Comparison of ENCODE assay signal across 26 cellular contexts in the genomic region with DNA sequence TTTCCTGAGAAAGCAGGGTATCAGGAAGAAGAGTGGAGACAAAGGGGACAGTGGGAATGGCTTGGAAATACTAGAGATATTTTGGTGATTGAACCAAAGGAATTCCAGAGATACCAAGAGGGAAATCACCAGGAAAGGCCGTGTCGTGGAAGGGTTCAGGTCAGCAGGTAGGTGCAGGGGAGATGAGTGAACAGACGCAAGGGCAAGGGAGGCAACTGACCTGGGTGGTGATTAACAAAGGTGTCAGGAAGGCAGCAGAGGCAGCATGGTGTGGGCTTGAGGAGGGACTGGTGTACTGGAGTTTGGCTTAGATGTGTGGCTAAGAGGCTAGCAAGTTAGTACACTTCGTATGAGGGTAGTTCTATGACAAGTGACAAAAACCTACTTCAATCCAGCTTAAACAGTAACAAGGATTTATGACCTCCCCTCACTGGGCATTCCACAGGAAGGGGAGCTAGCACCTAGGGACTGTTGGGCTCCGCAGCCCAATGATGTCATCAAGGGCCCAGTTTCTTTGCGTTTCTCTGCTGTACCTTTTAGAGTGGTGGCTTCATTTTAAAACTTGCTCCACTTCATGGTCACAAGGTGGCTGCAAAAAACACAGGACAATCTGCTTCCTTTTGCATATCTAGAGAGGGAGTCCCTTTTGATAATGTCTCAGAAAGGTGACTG. TPM values are rescaled to one million over a fixed set of nuclear protein-coding genes. Genes with fewer than 3 reads are reported as not detected.
DNase-seq lines count a peak whose midpoint lies in the region; ATAC-seq and TF ChIP-seq lines count a peak whose summit lies in the region.
"Had no signal": no experiment of that assay in that cellular context is flagged by ENCODE, and none has a peak within 500 bp of the region (broad histone marks: within the 10 kb centered on the region; RNA-seq: fewer than 3 reads in every experiment).

No MANE protein-coding gene starts in this region.

- intact Hi-C loops in adrenal gland (cut with DNase I), result no loop called here
- intact Hi-C loops in left ventricle myocardium superior (cut with micrococcal nuclease), result loop anchor here (5.0 kb wide), 1 partner anchor 334 kb away; no protein-coding TSS in a partner anchor

- no peak for ATAC-seq in left ventricle myocardium superior
- ATAC-seq: GM12878, SK-N-SH treated with all-trans-retinoic acid at 6 μM for 48 hours had no signal

- no peaks in the 10 kb centered on the region for H3K9me2 ChIP-seq in hepatocyte (replicated peaks; ENCODE audit: insufficient read depth)

- H3K4me1 ChIP-seq in hepatocyte (ENCODE audit: insufficient read depth), result no peaks in the 10 kb centered on the region
- no peaks in the 10 kb centered on the region for H3K4me1 ChIP-seq in adrenal gland (replicated peaks in 1 of 2)

- DNase-seq in NCI-H2171 treated with DMSO at 0.1 percent for 48 hours (lab: John Stamatoyannopoulos, UW) (peak; percentile 2), NCI-H2171 (lab: John Stamatoyannopoulos, UW) (no peak), hepatocyte (ENCODE audit: low spot score) (peak; percentile 41), nephron progenitor cell (no peak), OCI-M1 (lab: John Stamatoyannopoulos, UW) (no peak), adrenal gland (no peak), left ventricle myocardium superior (no peak)
- no peak for DNase-seq in stimulated activated CD4-positive, alpha-beta T cell treated with anti-CD3 and anti-CD28 coated beads, Interleukin-4, amount 100 ng/mL, for 24 hours
- DNase-seq: COR-L47, DMS153, HCEC 1CT, Kasumi-1, MG63, NCI-H1092 treated with DMSO at 0.1 percent for 48 hours, NCI-H146, NCI-H2081 treated with DMSO at 0.1 percent for 48 hours, NCI-H2227 treated with DMSO at 0.1 percent for 48 hours, NCI-H526, PC-9, SIG-M5 had no signal

- H3K4me2 ChIP-seq in hepatocyte, result no peak overlapping the region
- H3K4me2 ChIP-seq: PC-9 had no signal

- no peak for TF ChIP-seq CTCF in hepatocyte (IDR thresholded peaks at IDR 0.05; ENCODE audit: poor library complexity)
- no peak for TF ChIP-seq CTCF in nephron progenitor cell (IDR thresholded peaks at IDR 0.05)
- TF ChIP-seq CTCF in adrenal gland (IDR thresholded peaks at IDR 0.05), result no peak

- H3K9me3 ChIP-seq in hepatocyte (ENCODE audit: low read depth) (no peaks in the 10 kb centered on the region), adrenal gland (replicated peaks in 1 of 3) (no peaks in the 10 kb centered on the region)

- no peaks in the 10 kb centered on the region for H3K27me3 Mint-ChIP-seq in nephron progenitor cell (ENCODE audit: low read depth, poor library complexity)
- H3K27me3 Mint-ChIP-seq: IgD-negative memory B cell had no signal

- H3K79me2 ChIP-seq in hepatocyte, result no peaks in the 10 kb centered on the region

- H3K4me3 ChIP-seq in hepatocyte (no peak overlapping the region), adrenal gland (no peak overlapping the region)
- H3K4me3 ChIP-seq: GM12878, MG63, PC-9 had no signal

- peak overlapping the region; percentile 37 for H3K27ac Mint-ChIP-seq in nephron progenitor cell
- H3K27ac Mint-ChIP-seq: IgD-negative memory B cell had no signal

- 52% methylated on average over 6 of the region's 6 CpGs for WGBS in hepatocyte (ENCODE audit: low lambda C conversion rate, missing lambda C conversion rate)
- 82 to 92% (median 86%) methylated on average over 6 of the region's 6 CpGs for WGBS in adrenal gland, 4 donors

- H4K20me1 ChIP-seq in hepatocyte (ENCODE audit: insufficient read depth, poor library complexity, severe bottlenecking), result no peaks in the 10 kb centered on the region

- no peak for TF ChIP-seq POLR2A in adrenal gland (IDR thresholded peaks at IDR 0.05)

- H3K27me3 ChIP-seq in hepatocyte, result no peaks in the 10 kb centered on the region
- H3K27me3 ChIP-seq in adrenal gland, result no peaks in the 10 kb centered on the region
- H3K27me3 ChIP-seq: MG63 had no signal

- no peak overlapping the region for H2AFZ ChIP-seq in hepatocyte
- H2AFZ ChIP-seq: PC-9 had no signal

- peaks cover 32% of the 10 kb centered on the region for H3K9me3 Mint-ChIP-seq in nephron progenitor cell

- peaks cover 14% of the 10 kb centered on the region for H3K4me1 Mint-ChIP-seq in nephron progenitor cell
- H3K4me1 Mint-ChIP-seq: CD14-positive monocyte had no signal

- no peak overlapping the region for H3K4me3 Mint-ChIP-seq in nephron progenitor cell
- H3K4me3 Mint-ChIP-seq: CD14-positive monocyte, IgD-negative memory B cell had no signal

- no peaks in the 10 kb centered on the region for H3K36me3 ChIP-seq in hepatocyte (replicated peaks; ENCODE audit: insufficient read depth, low read depth)
- no peaks in the 10 kb centered on the region for H3K36me3 ChIP-seq in adrenal gland (replicated peaks in 1 of 2)

- peak overlapping the region; percentile 34 for H3K27ac ChIP-seq in hepatocyte
- no peak overlapping the region for H3K27ac ChIP-seq in adrenal gland
- H3K27ac ChIP-seq: 22Rv1, PC-9, RWPE1 had no signal

- peaks cover 47% of the 10 kb centered on the region for H3K36me3 Mint-ChIP-seq in nephron progenitor cell (ENCODE audit: low read depth)

RNA-seq across cellular contexts. Expression of gene INIP, which starts 37.0 kb away (rescaled TPM):
- total RNA-seq in hepatocyte (28.7 and 37.4 TPM in 2 replicates), adrenal gland (10 to 100 TPM; 12.5 to 28.2 (median 21.0) TPM), left ventricle myocardium superior (15.1 TPM)
- polyA plus RNA-seq in hepatocyte (16.2 and 19.3 TPM in 2 replicates), adrenal gland (10 to 100 TPM in 1 of 3 donors, 1 to 10 TPM in 2; 5.5 to 23.4 (median 6.7) TPM)

Comparison
In these comparisons a context has a peak if more than half of its experiments do, and no peak if none do; other contexts are left out.
1. DNase-seq: peak in NCI-H2171 treated with DMSO at 0.1 percent for 48 hours (single experiment) and hepatocyte (single experiment); none in NCI-H2171 (single experiment), nephron progenitor cell (single experiment), OCI-M1 (single experiment), stimulated activated CD4-positive, alpha-beta T cell treated with anti-CD3 and anti-CD28 coated beads, Interleukin-4, amount 100 ng/mL, for 24 hours (single experiment), adrenal gland (0 of 7) and left ventricle myocardium superior (single experiment).